Comparison of ENCODE assay signal across 12 cellular contexts in genomic region chr11:10758959-10759358, GRCh38. TPM values are rescaled to one million over a fixed set of nuclear protein-coding genes. Genes with fewer than 3 reads are reported as not detected.
DNase-seq lines count a peak whose midpoint lies in the region; ATAC-seq and TF ChIP-seq lines count a peak whose summit lies in the region.
"Had no signal": no experiment of that assay in that cellular context is flagged by ENCODE, and none has a peak within 500 bp of the region (broad histone marks: within the 10 kb centered on the region; RNA-seq: fewer than 3 reads in every experiment).

No MANE protein-coding gene starts in this region.

- no peak for TF ChIP-seq CTCF in NB4 (IDR thresholded peaks at IDR 0.05; ENCODE audit: low read depth, low read length)
- TF ChIP-seq CTCF in WERI-Rb-1 (IDR thresholded peaks at IDR 0.05; ENCODE audit: low read depth, low read length) = peak; percentile 23; the same call in 1 of the 2 replicates
- TF ChIP-seq CTCF in neural crest cell (conservative IDR thresholded peaks at IDR 0.05) = peak; percentile 23
- TF ChIP-seq CTCF in mucosa of descending colon (IDR thresholded peaks at IDR 0.05) = no peak

- H3K4me3 ChIP-seq in NB4 (ENCODE audit: low read depth, low read length) = no peak overlapping the region
- H3K4me3 ChIP-seq in WERI-Rb-1 (ENCODE audit: low read depth, low read length) = no peak overlapping the region
- H3K4me3 ChIP-seq in mucosa of descending colon = no peak overlapping the region
- H3K4me3 ChIP-seq: body of pancreas, MG63 had no signal

- peaks cover 80% of the 10 kb centered on the region for H3K36me3 ChIP-seq in WERI-Rb-1
- H3K36me3 ChIP-seq in mucosa of descending colon (ENCODE audit: low read depth) = peaks cover 7% of the 10 kb centered on the region

- no peak for TF ChIP-seq POLR2A in NB4 (IDR thresholded peaks at IDR 0.05; ENCODE audit: extremely low read depth, insufficient read length)

- no peak overlapping the region for H3K27ac Mint-ChIP-seq in neural crest cell (ENCODE audit: unreplicated experiment)
- H3K27ac Mint-ChIP-seq: nephron had no signal

- H3K36me3 Mint-ChIP-seq in neural crest cell (ENCODE audit: low read depth) = peaks cover 3% of the 10 kb centered on the region

- no peaks in the 10 kb centered on the region for H3K27me3 Mint-ChIP-seq in neural crest cell (ENCODE audit: low read depth)

- H3K9me3 ChIP-seq in WERI-Rb-1 (ENCODE audit: severe bottlenecking) (no peaks in the 10 kb centered on the region), mucosa of descending colon (no peaks in the 10 kb centered on the region)
- H3K9me3 ChIP-seq: body of pancreas, MG63 had no signal

- H3K4me1 Mint-ChIP-seq in neural crest cell = no peaks in the 10 kb centered on the region
- H3K4me1 Mint-ChIP-seq: nephron had no signal

- ATAC-seq in mucosa of descending colon = no peak
- ATAC-seq: body of pancreas had no signal

- DNase-seq in DMS53 (lab: John Stamatoyannopoulos, UW) = peak; percentile 20
- no peak for DNase-seq in DMS53 treated with DMSO at 0.1 percent for 48 hours (lab: John Stamatoyannopoulos, UW; ENCODE audit: unreplicated experiment)
- DNase-seq in NB4 (ENCODE audit: low read depth) = peak; percentile 39
- no peak for DNase-seq in WERI-Rb-1
- DNase-seq in neural crest cell (ENCODE audit: low read depth, low spot score) = no peak
- DNase-seq in glomerular visceral epithelial cell (ENCODE audit: extremely low spot score) = no peak
- no peak for DNase-seq in mucosa of descending colon
- no peak for DNase-seq in NCI-H1930 (lab: John Stamatoyannopoulos, UW)
- DNase-seq: body of pancreas; MG63; stimulated activated CD4-positive, alpha-beta T cell treated with anti-CD3 and anti-CD28 coated beads, Interleukin-12 subunit alpha, Interleukin-12 subunit beta, amount 100 ng/mL, for 4 hours had no signal

- H3K27me3 ChIP-seq in WERI-Rb-1 (ENCODE audit: insufficient read depth, low read depth, severe bottlenecking) = no peaks in the 10 kb centered on the region
- H3K27me3 ChIP-seq: body of pancreas, MG63 had no signal

- H3K9me3 Mint-ChIP-seq in neural crest cell = no peaks in the 10 kb centered on the region
- H3K9me3 Mint-ChIP-seq: nephron had no signal

- intact Hi-C loops in mucosa of descending colon (cut with DNase I, micrococcal nuclease) = no loop called here

- H3K4me1 ChIP-seq in mucosa of descending colon (ENCODE audit: low read depth) = no peaks in the 10 kb centered on the region
- H3K4me1 ChIP-seq: body of pancreas had no signal

- H3K4me3 Mint-ChIP-seq in neural crest cell = no peak overlapping the region
- H3K4me3 Mint-ChIP-seq: nephron had no signal

- no peak overlapping the region for H3K27ac ChIP-seq in WERI-Rb-1
- H3K27ac ChIP-seq: body of pancreas had no signal

RNA-seq across cellular contexts. Expression of gene CTR9, which starts 7.9 kb away (rescaled TPM):
- total RNA-seq in neural crest cell (39.0 and 39.8 TPM in 2 replicates), mucosa of descending colon (10 to 100 TPM; 27.1 to 30.9 (median 27.4) TPM)

RNA-seq across cellular contexts. Expression of gene EIF4G2, which starts 49.8 kb away (rescaled TPM):
- total RNA-seq in neural crest cell = 1,284 and 1,333 TPM in 2 replicates
- 100 to 1,000 TPM; 776 to 976 (median 934) TPM for total RNA-seq in mucosa of descending colon

Comparison
In these comparisons a context has a peak if more than half of its experiments do, and no peak if none do; other contexts are left out.
1. DNase-seq: peak in DMS53 (single experiment) and NB4 (single experiment); none in DMS53 treated with DMSO at 0.1 percent for 48 hours (single experiment), WERI-Rb-1 (single experiment), neural crest cell (single experiment), glomerular visceral epithelial cell (single experiment), mucosa of descending colon (0 of 3) and NCI-H1930 (0 of 2).
2. CTCF ChIP-seq: peak in WERI-Rb-1 (single experiment) and neural crest cell (single experiment); none in NB4 (single experiment) and mucosa of descending colon (single experiment).